In genomic region chr17:68437979-68438877, GRCh38 we compare ENCODE assay signal across 1 cellular context.
TF ChIP-seq lines count a peak whose summit lies in the region.

No MANE protein-coding gene starts in this region.

TF ChIP-seq in K562, 482 proteins besides CTCF, POLR2A, EP300 and RAD21 (continued from another document and continues in another):
- TF ChIP-seq PATZ1 (CRISPR knock-in tag; IDR thresholded peaks at IDR 0.05; ENCODE audit: borderline replicate concordance) = 0 out of 2 replicates have a peak, but pooled peaks have one; percentile 65
- TF ChIP-seq NFIX (CRISPR knock-in tag; IDR thresholded peaks at IDR 0.05; ENCODE audit: low read depth) = no peak
- no peak for TF ChIP-seq JUN (IDR thresholded peaks at IDR 0.05; ENCODE audit: borderline replicate concordance, low read depth, low read length)
- TF ChIP-seq JUN (CRISPR knock-in tag; IDR thresholded peaks at IDR 0.05; ENCODE audit: borderline replicate concordance) = no peak
- peak; percentile 45 for TF ChIP-seq RBBP5 (IDR thresholded peaks at IDR 0.05; ENCODE audit: borderline replicate concordance, insufficient read depth, low read length, poor library complexity, severe bottlenecking)
- TF ChIP-seq, protein P1, sequence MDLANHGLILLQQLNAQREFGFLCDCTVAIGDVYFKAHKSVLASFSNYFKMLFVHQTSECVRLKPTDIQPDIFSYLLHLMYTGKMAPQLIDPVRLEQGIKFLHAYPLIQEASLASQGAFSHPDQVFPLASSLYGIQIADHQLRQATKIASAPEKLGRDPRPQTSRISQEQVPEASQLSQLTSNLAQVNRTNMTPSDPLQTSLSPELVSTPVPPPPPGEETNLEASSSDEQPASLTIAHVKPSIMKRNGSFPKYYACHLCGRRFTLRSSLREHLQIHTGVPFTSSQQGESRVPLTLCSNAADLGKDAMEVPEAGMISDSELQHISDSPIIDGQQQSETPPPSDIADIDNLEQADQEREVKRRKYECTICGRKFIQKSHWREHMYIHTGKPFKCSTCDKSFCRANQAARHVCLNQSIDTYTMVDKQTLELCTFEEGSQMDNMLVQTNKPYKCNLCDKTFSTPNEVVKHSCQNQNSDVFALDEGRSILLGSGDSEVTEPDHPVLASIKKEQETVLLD (IDR thresholded peaks at IDR 0.05) = no peak
- TF ChIP-seq ATF2 (CRISPR knock-in tag; IDR thresholded peaks at IDR 0.05) = no peak
- TF ChIP-seq RNF219 (CRISPR knock-in tag; IDR thresholded peaks at IDR 0.05) = no peak
- TF ChIP-seq NELFE (IDR thresholded peaks at IDR 0.05; ENCODE audit: insufficient read depth, insufficient read length) = no peak
- no peak for TF ChIP-seq STAG1 (CRISPR knock-in tag; IDR thresholded peaks at IDR 0.05; ENCODE audit: borderline replicate concordance)
- no peak for TF ChIP-seq CBX1 (IDR thresholded peaks at IDR 0.05; ENCODE audit: low read depth)
- no peak for TF ChIP-seq KAT2B (IDR thresholded peaks at IDR 0.05; ENCODE audit: low read depth, low read length)
- TF ChIP-seq RBM14 (IDR thresholded peaks at IDR 0.05; ENCODE audit: borderline replicate concordance, insufficient read depth, low read depth, low read length) = no peak
- no peak for TF ChIP-seq REST (CRISPR knock-in tag; IDR thresholded peaks at IDR 0.05; ENCODE audit: low read depth)
- no peak for TF ChIP-seq E4F1 (CRISPR knock-in tag; IDR thresholded peaks at IDR 0.05; ENCODE audit: borderline replicate concordance)
- TF ChIP-seq ZNF165 (CRISPR knock-in tag; IDR thresholded peaks at IDR 0.05; ENCODE audit: borderline replicate concordance) = no peak
- TF ChIP-seq GABPB2 (CRISPR knock-in tag; conservative IDR thresholded peaks at IDR 0.05) = no peak
- TF ChIP-seq, protein P2, sequence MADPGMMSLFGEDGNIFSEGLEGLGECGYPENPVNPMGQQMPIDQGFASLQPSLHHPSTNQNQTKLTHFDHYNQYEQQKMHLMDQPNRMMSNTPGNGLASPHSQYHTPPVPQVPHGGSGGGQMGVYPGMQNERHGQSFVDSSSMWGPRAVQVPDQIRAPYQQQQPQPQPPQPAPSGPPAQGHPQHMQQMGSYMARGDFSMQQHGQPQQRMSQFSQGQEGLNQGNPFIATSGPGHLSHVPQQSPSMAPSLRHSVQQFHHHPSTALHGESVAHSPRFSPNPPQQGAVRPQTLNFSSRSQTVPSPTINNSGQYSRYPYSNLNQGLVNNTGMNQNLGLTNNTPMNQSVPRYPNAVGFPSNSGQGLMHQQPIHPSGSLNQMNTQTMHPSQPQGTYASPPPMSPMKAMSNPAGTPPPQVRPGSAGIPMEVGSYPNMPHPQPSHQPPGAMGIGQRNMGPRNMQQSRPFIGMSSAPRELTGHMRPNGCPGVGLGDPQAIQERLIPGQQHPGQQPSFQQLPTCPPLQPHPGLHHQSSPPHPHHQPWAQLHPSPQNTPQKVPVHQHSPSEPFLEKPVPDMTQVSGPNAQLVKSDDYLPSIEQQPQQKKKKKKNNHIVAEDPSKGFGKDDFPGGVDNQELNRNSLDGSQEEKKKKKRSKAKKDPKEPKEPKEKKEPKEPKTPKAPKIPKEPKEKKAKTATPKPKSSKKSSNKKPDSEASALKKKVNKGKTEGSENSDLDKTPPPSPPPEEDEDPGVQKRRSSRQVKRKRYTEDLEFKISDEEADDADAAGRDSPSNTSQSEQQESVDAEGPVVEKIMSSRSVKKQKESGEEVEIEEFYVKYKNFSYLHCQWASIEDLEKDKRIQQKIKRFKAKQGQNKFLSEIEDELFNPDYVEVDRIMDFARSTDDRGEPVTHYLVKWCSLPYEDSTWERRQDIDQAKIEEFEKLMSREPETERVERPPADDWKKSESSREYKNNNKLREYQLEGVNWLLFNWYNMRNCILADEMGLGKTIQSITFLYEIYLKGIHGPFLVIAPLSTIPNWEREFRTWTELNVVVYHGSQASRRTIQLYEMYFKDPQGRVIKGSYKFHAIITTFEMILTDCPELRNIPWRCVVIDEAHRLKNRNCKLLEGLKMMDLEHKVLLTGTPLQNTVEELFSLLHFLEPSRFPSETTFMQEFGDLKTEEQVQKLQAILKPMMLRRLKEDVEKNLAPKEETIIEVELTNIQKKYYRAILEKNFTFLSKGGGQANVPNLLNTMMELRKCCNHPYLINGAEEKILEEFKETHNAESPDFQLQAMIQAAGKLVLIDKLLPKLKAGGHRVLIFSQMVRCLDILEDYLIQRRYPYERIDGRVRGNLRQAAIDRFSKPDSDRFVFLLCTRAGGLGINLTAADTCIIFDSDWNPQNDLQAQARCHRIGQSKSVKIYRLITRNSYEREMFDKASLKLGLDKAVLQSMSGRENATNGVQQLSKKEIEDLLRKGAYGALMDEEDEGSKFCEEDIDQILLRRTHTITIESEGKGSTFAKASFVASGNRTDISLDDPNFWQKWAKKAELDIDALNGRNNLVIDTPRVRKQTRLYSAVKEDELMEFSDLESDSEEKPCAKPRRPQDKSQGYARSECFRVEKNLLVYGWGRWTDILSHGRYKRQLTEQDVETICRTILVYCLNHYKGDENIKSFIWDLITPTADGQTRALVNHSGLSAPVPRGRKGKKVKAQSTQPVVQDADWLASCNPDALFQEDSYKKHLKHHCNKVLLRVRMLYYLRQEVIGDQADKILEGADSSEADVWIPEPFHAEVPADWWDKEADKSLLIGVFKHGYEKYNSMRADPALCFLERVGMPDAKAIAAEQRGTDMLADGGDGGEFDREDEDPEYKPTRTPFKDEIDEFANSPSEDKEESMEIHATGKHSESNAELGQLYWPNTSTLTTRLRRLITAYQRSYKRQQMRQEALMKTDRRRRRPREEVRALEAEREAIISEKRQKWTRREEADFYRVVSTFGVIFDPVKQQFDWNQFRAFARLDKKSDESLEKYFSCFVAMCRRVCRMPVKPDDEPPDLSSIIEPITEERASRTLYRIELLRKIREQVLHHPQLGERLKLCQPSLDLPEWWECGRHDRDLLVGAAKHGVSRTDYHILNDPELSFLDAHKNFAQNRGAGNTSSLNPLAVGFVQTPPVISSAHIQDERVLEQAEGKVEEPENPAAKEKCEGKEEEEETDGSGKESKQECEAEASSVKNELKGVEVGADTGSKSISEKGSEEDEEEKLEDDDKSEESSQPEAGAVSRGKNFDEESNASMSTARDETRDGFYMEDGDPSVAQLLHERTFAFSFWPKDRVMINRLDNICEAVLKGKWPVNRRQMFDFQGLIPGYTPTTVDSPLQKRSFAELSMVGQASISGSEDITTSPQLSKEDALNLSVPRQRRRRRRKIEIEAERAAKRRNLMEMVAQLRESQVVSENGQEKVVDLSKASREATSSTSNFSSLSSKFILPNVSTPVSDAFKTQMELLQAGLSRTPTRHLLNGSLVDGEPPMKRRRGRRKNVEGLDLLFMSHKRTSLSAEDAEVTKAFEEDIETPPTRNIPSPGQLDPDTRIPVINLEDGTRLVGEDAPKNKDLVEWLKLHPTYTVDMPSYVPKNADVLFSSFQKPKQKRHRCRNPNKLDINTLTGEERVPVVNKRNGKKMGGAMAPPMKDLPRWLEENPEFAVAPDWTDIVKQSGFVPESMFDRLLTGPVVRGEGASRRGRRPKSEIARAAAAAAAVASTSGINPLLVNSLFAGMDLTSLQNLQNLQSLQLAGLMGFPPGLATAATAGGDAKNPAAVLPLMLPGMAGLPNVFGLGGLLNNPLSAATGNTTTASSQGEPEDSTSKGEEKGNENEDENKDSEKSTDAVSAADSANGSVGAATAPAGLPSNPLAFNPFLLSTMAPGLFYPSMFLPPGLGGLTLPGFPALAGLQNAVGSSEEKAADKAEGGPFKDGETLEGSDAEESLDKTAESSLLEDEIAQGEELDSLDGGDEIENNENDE (IDR thresholded peaks at IDR 0.05; ENCODE audit: low read depth, low read length) = no peak
- TF ChIP-seq, protein P3, sequence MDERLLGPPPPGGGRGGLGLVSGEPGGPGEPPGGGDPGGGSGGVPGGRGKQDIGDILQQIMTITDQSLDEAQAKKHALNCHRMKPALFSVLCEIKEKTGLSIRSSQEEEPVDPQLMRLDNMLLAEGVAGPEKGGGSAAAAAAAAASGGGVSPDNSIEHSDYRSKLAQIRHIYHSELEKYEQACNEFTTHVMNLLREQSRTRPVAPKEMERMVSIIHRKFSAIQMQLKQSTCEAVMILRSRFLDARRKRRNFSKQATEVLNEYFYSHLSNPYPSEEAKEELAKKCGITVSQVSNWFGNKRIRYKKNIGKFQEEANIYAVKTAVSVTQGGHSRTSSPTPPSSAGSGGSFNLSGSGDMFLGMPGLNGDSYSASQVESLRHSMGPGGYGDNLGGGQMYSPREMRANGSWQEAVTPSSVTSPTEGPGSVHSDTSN (CRISPR knock-in tag; IDR thresholded peaks at IDR 0.05; ENCODE audit: low read depth) = no peak
- TF ChIP-seq, protein P3 (tag; conservative IDR thresholded peaks at IDR 0.05; ENCODE audit: low read depth) = no peak
- TF ChIP-seq ZNF217 (CRISPR knock-in tag; IDR thresholded peaks at IDR 0.05) = no peak
- no peak for TF ChIP-seq E2F3 (CRISPR knock-in tag; IDR thresholded peaks at IDR 0.05)
